Comparison of ENCODE assay signal across 2 cellular contexts in the genomic region with DNA sequence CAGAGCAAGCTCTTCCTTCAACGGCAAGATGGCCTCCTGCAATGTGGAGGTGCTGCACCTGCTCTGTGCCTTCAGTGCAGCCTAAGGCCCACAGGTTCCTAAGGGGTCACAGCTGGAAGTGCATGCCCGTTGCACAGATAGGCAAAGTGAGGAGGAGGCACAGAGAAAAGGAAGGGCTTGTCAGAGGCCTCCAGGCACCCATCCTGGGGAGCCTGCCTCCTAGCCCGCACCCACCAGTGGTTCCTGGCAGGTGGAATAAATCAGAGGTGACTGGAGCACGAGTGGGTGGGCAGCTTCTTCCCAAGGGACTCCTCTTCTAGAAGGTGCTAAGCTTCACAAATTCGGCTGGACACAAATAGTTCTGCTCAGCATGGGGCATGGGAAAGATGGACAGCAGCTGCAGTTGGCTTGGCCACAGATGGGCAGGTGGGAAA.
TF ChIP-seq lines count a peak whose summit lies in the region.

No MANE protein-coding gene starts in this region.

TF ChIP-seq in SK-N-SH, 30 proteins besides CTCF, POLR2A, EP300 and RAD21 (continued from another document):
- TF ChIP-seq ZBTB33 (IDR thresholded peaks at IDR 0.05; ENCODE audit: borderline replicate concordance, low read depth) (no peak), JUND (IDR thresholded peaks at IDR 0.05) (no peak), SMC3 (IDR thresholded peaks at IDR 0.05; ENCODE audit: low read depth, low read length) (no peak), MXI1 (IDR thresholded peaks at IDR 0.05; ENCODE audit: low read depth, low read length) (no peak), FOXJ3 (CRISPR knock-in tag; IDR thresholded peaks at IDR 0.05) (no peak), RFX5 (IDR thresholded peaks at IDR 0.05; ENCODE audit: low read length) (no peak), EZH2phosphoT487 (IDR thresholded peaks at IDR 0.05; ENCODE audit: borderline replicate concordance, low read depth) (no peak), POLR2AphosphoS5 (IDR thresholded peaks at IDR 0.05; ENCODE audit: low read depth, low read length) (no peak), NRF1 (IDR thresholded peaks at IDR 0.05; ENCODE audit: low read depth, low read length) (no peak), ELF1 (IDR thresholded peaks at IDR 0.05) (no peak), REST (IDR thresholded peaks at IDR 0.05; ENCODE audit: low read depth, low read length) (no peak), PBX3 (IDR thresholded peaks at IDR 0.05) (no peak), RXRA (IDR thresholded peaks at IDR 0.05; ENCODE audit: borderline replicate concordance, low read depth) (no peak), GATA2 (CRISPR knock-in tag; IDR thresholded peaks at IDR 0.05) (no peak)
TF ChIP-seq in SK-N-SH: peak in this region for 0.

TF ChIP-seq in SK-N-SH treated with all-trans-retinoic acid at 6 μM for 48 hours, 23 proteins besides CTCF, POLR2A, EP300 and RAD21 (continued from another document):
- TF ChIP-seq PATZ1 (CRISPR knock-in tag; IDR thresholded peaks at IDR 0.05; ENCODE audit: borderline replicate concordance) = no peak
- no peak for TF ChIP-seq CSDC2 (CRISPR knock-in tag; IDR thresholded peaks at IDR 0.05)
- no peak for TF ChIP-seq SNAI2 (CRISPR knock-in tag; IDR thresholded peaks at IDR 0.05)
- TF ChIP-seq, protein P1, sequence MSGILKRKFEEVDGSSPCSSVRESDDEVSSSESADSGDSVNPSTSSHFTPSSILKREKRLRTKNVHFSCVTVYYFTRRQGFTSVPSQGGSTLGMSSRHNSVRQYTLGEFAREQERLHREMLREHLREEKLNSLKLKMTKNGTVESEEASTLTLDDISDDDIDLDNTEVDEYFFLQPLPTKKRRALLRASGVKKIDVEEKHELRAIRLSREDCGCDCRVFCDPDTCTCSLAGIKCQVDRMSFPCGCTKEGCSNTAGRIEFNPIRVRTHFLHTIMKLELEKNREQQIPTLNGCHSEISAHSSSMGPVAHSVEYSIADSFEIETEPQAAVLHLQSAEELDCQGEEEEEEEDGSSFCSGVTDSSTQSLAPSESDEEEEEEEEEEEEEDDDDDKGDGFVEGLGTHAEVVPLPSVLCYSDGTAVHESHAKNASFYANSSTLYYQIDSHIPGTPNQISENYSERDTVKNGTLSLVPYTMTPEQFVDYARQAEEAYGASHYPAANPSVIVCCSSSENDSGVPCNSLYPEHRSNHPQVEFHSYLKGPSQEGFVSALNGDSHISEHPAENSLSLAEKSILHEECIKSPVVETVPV (CRISPR knock-in tag; IDR thresholded peaks at IDR 0.05) = no peak
- TF ChIP-seq TSHZ2 (CRISPR knock-in tag; IDR thresholded peaks at IDR 0.05) = no peak
- TF ChIP-seq GLIS3 (CRISPR knock-in tag; IDR thresholded peaks at IDR 0.05) = no peak
- no peak for TF ChIP-seq BACH2 (CRISPR knock-in tag; IDR thresholded peaks at IDR 0.05; ENCODE audit: borderline replicate concordance)
- no peak for TF ChIP-seq ISL1 (CRISPR knock-in tag; IDR thresholded peaks at IDR 0.05)
